ENCODE assay signal across 15 cellular contexts in the genomic region with DNA sequence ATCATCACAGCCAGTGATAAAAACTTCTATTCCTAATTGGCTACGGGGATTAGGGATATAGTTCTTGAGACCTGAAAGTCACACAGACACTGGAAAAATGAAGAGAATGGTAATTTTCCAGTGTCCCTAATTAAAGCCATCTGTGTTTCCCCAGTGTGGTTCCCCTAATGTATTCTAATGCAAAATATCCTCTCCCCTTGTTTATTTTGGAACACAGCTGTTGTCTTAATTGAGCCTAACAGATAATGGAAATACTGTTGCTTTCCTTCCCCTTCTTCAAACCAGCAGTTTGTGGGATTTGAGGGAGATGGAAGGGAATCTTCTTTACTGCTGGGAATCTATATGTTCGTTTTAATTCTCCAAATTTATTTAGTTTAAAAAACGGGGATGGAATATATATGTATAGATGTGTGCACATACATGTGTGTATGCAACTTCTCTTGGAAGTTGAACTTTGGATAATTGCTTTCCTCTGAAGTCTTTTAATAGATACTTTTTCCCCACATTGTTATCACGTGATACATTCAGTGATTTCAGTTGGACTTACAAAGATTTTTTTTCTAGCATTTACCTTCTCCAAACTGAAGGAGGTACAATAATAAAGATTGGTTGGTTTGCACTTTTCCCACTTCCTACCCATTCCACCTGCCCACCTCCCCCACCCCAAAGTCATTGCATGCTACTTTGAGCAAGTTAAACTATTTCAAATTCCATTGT.
DNase-seq lines count a peak whose midpoint lies in the region; ATAC-seq and TF ChIP-seq lines count a peak whose summit lies in the region.
"Had no signal": no experiment of that assay in that cellular context is flagged by ENCODE, and none has a peak within 500 bp of the region (broad histone marks: within the 10 kb centered on the region; RNA-seq: fewer than 3 reads in every experiment).

No MANE protein-coding gene starts in this region.

- peak overlapping the region; percentile 37 for H3K4me3 Mint-ChIP-seq in WTC11
- no peak overlapping the region for H3K4me3 Mint-ChIP-seq in naive thymus-derived CD8-positive, alpha-beta T cell
- H3K4me3 Mint-ChIP-seq: T-cell had no signal

- no peak overlapping the region for H3K27ac Mint-ChIP-seq in WTC11
- no peak overlapping the region for H3K27ac Mint-ChIP-seq in naive thymus-derived CD8-positive, alpha-beta T cell
- H3K27ac Mint-ChIP-seq: T-cell had no signal

- ATAC-seq in WTC11 (peak; percentile 38), sciatic nerve (peak; percentile 62), GM18867 (IDR thresholded peaks at IDR 0.05; ENCODE audit: unreplicated experiment) (no peak), GM21619 (IDR thresholded peaks at IDR 0.05; ENCODE audit: unreplicated experiment) (no peak)
- ATAC-seq in naive thymus-derived CD8-positive, alpha-beta T cell: no peak
- ATAC-seq: T-cell had no signal

- CTCF ChIA-PET in WTC11 (lab: Charles Lee): no interaction called here

- peaks cover 9% of the 10 kb centered on the region for H3K36me3 Mint-ChIP-seq in WTC11
- no peaks in the 10 kb centered on the region for H3K36me3 Mint-ChIP-seq in naive thymus-derived CD8-positive, alpha-beta T cell
- H3K36me3 Mint-ChIP-seq: T-cell had no signal

- H3K9me3 Mint-ChIP-seq in WTC11: peaks cover 18% of the 10 kb centered on the region
- H3K9me3 Mint-ChIP-seq in naive thymus-derived CD8-positive, alpha-beta T cell: peaks cover 0 to 29% (median 7%) of the 10 kb centered on the region in 9 donors

- H3K27me3 Mint-ChIP-seq in WTC11 (ENCODE audit: low read depth): peaks cover 3% of the 10 kb centered on the region
- H3K27me3 Mint-ChIP-seq in naive thymus-derived CD8-positive, alpha-beta T cell: no peaks in the 10 kb centered on the region
- H3K27me3 Mint-ChIP-seq: T-cell had no signal

- TF ChIP-seq CTCF in WTC11 (IDR thresholded peaks at IDR 0.05): no peak

- DNase-seq in NCI-H748 (lab: John Stamatoyannopoulos, UW; ENCODE audit: unreplicated experiment) (peak; percentile 57), NCI-H748 treated with DMSO at 0.1 percent for 48 hours (lab: John Stamatoyannopoulos, UW) (no peak), NCI-H1694 treated with DMSO at 0.1 percent for 48 hours (lab: John Stamatoyannopoulos, UW) (peak; percentile 33), WTC11 (ENCODE audit: low spot score) (no peak), sciatic nerve (ENCODE audit: low spot score) (no peak)
- DNase-seq in naive thymus-derived CD8-positive, alpha-beta T cell: no peak
- DNase-seq: 8988T, C1 segment of cervical spinal cord, Kasumi-1, NCI-H1417 treated with DMSO at 0.1 percent for 48 hours, OCI-M1, RPMI8226, T-cell had no signal

- POLR2A ChIA-PET in WTC11 (lab: Charles Lee): no interaction called here
- POLR2A ChIA-PET in naive thymus-derived CD8-positive, alpha-beta T cell (lab: Charles Lee): no interaction called here

- intact Hi-C loops in sciatic nerve (cut with DNase I): no loop called here

- peaks cover 34% of the 10 kb centered on the region for H3K4me1 Mint-ChIP-seq in WTC11
- H3K4me1 Mint-ChIP-seq in naive thymus-derived CD8-positive, alpha-beta T cell: no peaks in the 10 kb centered on the region
- H3K4me1 Mint-ChIP-seq: T-cell had no signal

TF ChIP-seq in WTC11, 78 proteins besides CTCF, POLR2A, EP300 and RAD21:
- TF ChIP-seq PRDM15 (CRISPR knock-in tag; IDR thresholded peaks at IDR 0.05) (no peak), ATF1 (CRISPR knock-in tag; IDR thresholded peaks at IDR 0.05) (no peak), ZNF396 (CRISPR knock-in tag; IDR thresholded peaks at IDR 0.05; ENCODE audit: borderline replicate concordance) (no peak), RORB (CRISPR knock-in tag; IDR thresholded peaks at IDR 0.05) (no peak), AR (CRISPR knock-in tag; IDR thresholded peaks at IDR 0.05) (no peak), STAT6 (CRISPR knock-in tag; conservative IDR thresholded peaks at IDR 0.05; ENCODE audit: low read depth) (no peak), GRHL2 (CRISPR knock-in tag; IDR thresholded peaks at IDR 0.05; ENCODE audit: insufficient replicate concordance, severe bottlenecking) (no peak)
- TF ChIP-seq, protein P1, sequence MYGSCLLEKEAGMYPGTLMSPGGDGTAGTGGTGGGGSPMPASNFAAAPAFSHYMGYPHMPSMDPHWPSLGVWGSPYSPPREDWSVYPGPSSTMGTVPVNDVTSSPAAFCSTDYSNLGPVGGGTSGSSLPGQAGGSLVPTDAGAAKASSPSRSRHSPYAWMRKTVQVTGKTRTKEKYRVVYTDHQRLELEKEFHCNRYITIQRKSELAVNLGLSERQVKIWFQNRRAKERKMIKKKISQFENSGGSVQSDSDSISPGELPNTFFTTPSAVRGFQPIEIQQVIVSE (CRISPR knock-in tag; IDR thresholded peaks at IDR 0.05; ENCODE audit: borderline replicate concordance): no peak

Comparison
In these comparisons a context has a peak if more than half of its experiments do, and no peak if none do; other contexts are left out.
1. DNase-seq: peak in NCI-H748 (single experiment) and NCI-H1694 treated with DMSO at 0.1 percent for 48 hours (single experiment); none in NCI-H748 treated with DMSO at 0.1 percent for 48 hours (single experiment), WTC11 (single experiment), sciatic nerve (single experiment) and naive thymus-derived CD8-positive, alpha-beta T cell (0 of 10).
2. ATAC-seq: peak in WTC11 (single experiment) and sciatic nerve (single experiment); none in GM18867 (single experiment), GM21619 (single experiment) and naive thymus-derived CD8-positive, alpha-beta T cell (0 of 2).